1 cellular context compared by ENCODE assay signal in genomic region chr6:11203306-11204009, GRCh38.
TF ChIP-seq lines count a peak whose summit lies in the region.

No MANE protein-coding gene starts in this region.

TF ChIP-seq in GM12878, 131 proteins besides CTCF, POLR2A, EP300 and RAD21 (continued from another document):
- TF ChIP-seq PRDM15 (CRISPR knock-in tag; IDR thresholded peaks at IDR 0.05): no peak
- TF ChIP-seq ZNF217 (IDR thresholded peaks at IDR 0.05): no peak
- no peak for TF ChIP-seq MEF2A (IDR thresholded peaks at IDR 0.05; ENCODE audit: insufficient read depth, low read depth, low read length)
- TF ChIP-seq JUNB (IDR thresholded peaks at IDR 0.05): no peak
- no peak for TF ChIP-seq POLR2AphosphoS5 (IDR thresholded peaks at IDR 0.05; ENCODE audit: low read length)
- TF ChIP-seq RBBP5 (conservative IDR thresholded peaks at IDR 0.05): no peak
- no peak for TF ChIP-seq ATF7 (IDR thresholded peaks at IDR 0.05; ENCODE audit: low read depth)
- TF ChIP-seq PKNOX1 (IDR thresholded peaks at IDR 0.05): no peak
- no peak for TF ChIP-seq HDAC2 (IDR thresholded peaks at IDR 0.05)
- no peak for TF ChIP-seq ESRRA (IDR thresholded peaks at IDR 0.05; ENCODE audit: low read length)
- TF ChIP-seq YBX1 (IDR thresholded peaks at IDR 0.05): no peak
- no peak for TF ChIP-seq IRF3 (IDR thresholded peaks at IDR 0.05)
- TF ChIP-seq SMARCA5 (IDR thresholded peaks at IDR 0.05): no peak
- TF ChIP-seq SUZ12 (IDR thresholded peaks at IDR 0.05; ENCODE audit: unreplicated experiment): no peak
- no peak for TF ChIP-seq RUNX3 (IDR thresholded peaks at IDR 0.05; ENCODE audit: low read length)
